Comparison of ENCODE assay signal across 1 cellular context in the genomic region with DNA sequence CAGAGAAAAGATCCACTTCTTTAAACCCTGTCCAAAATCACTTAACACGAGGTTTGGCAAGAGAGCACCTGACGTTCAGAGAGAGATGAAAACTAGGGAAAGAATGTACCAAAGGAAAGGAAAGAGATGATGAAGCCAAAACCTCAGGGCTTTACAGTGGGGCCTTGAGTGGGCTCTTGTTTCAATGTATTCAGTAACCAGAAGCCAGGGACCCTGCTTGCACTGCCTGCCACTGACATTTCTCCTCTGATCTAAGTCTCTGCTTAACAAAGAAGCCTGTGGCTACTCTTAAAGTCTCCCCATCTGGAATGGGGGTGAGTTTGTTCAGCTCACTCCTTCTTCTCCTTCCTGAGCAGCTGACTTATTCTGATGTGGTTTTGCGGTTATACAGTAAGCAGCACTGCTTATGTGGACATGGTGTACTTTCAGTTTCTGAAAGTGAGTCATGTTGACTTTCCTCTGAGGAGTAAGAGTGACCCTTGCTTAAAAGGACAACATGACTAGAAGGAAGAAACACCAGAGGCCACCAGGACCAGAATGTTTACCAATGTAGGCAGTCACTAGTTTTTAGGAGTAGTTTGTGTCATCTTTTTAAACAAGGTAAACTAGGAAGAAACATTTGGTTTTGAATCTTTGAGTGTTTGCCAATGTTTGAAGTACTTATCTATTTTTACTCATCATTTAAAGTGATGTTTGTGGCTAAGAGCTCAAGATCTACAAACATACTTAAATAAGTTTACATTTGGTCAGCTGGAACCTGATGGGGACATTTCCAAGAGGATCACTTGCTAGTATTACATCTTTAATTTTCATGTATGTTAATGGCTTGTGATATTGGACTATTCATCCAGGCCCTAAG.
TF ChIP-seq lines count a peak whose summit lies in the region.

No MANE protein-coding gene starts in this region.

TF ChIP-seq in K562, 482 proteins besides CTCF, POLR2A, EP300 and RAD21 (continued from another document and continues in another):
- TF ChIP-seq, protein P1, sequence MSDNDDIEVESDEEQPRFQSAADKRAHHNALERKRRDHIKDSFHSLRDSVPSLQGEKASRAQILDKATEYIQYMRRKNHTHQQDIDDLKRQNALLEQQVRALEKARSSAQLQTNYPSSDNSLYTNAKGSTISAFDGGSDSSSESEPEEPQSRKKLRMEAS (CRISPR knock-in tag; IDR thresholded peaks at IDR 0.05), result no peak
- TF ChIP-seq RBM14 (IDR thresholded peaks at IDR 0.05; ENCODE audit: borderline replicate concordance, insufficient read depth, low read depth, low read length) (no peak), ZNF212 (CRISPR knock-in tag; IDR thresholded peaks at IDR 0.05) (no peak), PRPF4 (IDR thresholded peaks at IDR 0.05; ENCODE audit: insufficient read depth, low read depth, low read length, poor library complexity, severe bottlenecking) (no peak), NCOR1 (IDR thresholded peaks at IDR 0.05) (peak; percentile 60), PTRF (tag; IDR thresholded peaks at IDR 0.05) (no peak), FOSL1 (tag; conservative IDR thresholded peaks at IDR 0.05) (peak; percentile 99), ZNF778 (CRISPR knock-in tag; IDR thresholded peaks at IDR 0.05) (no peak), NR1H2 (CRISPR knock-in tag; IDR thresholded peaks at IDR 0.05) (no peak), MCM2 (IDR thresholded peaks at IDR 0.05; ENCODE audit: low read depth) (no peak), KDM5B (IDR thresholded peaks at IDR 0.05; ENCODE audit: insufficient replicate concordance, low read depth, low read length) (no peak), POLR3A (IDR thresholded peaks at IDR 0.05; ENCODE audit: borderline replicate concordance, extremely low read depth, insufficient read depth, insufficient read length) (no peak), ARID1B (IDR thresholded peaks at IDR 0.05) (peak; percentile 87), CBFB (CRISPR knock-in tag; IDR thresholded peaks at IDR 0.05) (0 out of 2 replicates have a peak, but pooled peaks have one; percentile 66), CBX8 (IDR thresholded peaks at IDR 0.05; ENCODE audit: borderline replicate concordance, extremely low read depth, low read depth, low read length, poor library complexity, severe bottlenecking) (no peak), SRSF9 (IDR thresholded peaks at IDR 0.05; ENCODE audit: borderline replicate concordance, low read depth, low read length) (no peak), PHTF2 (CRISPR knock-in tag; IDR thresholded peaks at IDR 0.05) (no peak), DPF2 (IDR thresholded peaks at IDR 0.05) (peak; percentile 81), BRD4 (IDR thresholded peaks at IDR 0.05) (no peak), CBFA2T2 (conservative IDR thresholded peaks at IDR 0.05) (peak; percentile 68), HNRNPK (IDR thresholded peaks at IDR 0.05; ENCODE audit: low read depth, low read length, poor library complexity, severe bottlenecking) (no peak), RNF2 (IDR thresholded peaks at IDR 0.05) (peak; percentile 57; the same call in 1 of the 2 replicates), ZNF124 (CRISPR knock-in tag; IDR thresholded peaks at IDR 0.05) (no peak), MTF1 (CRISPR knock-in tag; IDR thresholded peaks at IDR 0.05; ENCODE audit: borderline replicate concordance) (no peak), KDM4B (IDR thresholded peaks at IDR 0.05; ENCODE audit: borderline replicate concordance in 2 of 2, low read depth in 1 of 2) (no peak)
- TF ChIP-seq, protein P2, sequence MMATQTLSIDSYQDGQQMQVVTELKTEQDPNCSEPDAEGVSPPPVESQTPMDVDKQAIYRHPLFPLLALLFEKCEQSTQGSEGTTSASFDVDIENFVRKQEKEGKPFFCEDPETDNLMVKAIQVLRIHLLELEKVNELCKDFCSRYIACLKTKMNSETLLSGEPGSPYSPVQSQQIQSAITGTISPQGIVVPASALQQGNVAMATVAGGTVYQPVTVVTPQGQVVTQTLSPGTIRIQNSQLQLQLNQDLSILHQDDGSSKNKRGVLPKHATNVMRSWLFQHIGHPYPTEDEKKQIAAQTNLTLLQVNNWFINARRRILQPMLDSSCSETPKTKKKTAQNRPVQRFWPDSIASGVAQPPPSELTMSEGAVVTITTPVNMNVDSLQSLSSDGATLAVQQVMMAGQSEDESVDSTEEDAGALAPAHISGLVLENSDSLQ (IDR thresholded peaks at IDR 0.05), result no peak
- TF ChIP-seq, protein P3, sequence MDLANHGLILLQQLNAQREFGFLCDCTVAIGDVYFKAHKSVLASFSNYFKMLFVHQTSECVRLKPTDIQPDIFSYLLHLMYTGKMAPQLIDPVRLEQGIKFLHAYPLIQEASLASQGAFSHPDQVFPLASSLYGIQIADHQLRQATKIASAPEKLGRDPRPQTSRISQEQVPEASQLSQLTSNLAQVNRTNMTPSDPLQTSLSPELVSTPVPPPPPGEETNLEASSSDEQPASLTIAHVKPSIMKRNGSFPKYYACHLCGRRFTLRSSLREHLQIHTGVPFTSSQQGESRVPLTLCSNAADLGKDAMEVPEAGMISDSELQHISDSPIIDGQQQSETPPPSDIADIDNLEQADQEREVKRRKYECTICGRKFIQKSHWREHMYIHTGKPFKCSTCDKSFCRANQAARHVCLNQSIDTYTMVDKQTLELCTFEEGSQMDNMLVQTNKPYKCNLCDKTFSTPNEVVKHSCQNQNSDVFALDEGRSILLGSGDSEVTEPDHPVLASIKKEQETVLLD (IDR thresholded peaks at IDR 0.05), result no peak
- TF ChIP-seq, protein P4, sequence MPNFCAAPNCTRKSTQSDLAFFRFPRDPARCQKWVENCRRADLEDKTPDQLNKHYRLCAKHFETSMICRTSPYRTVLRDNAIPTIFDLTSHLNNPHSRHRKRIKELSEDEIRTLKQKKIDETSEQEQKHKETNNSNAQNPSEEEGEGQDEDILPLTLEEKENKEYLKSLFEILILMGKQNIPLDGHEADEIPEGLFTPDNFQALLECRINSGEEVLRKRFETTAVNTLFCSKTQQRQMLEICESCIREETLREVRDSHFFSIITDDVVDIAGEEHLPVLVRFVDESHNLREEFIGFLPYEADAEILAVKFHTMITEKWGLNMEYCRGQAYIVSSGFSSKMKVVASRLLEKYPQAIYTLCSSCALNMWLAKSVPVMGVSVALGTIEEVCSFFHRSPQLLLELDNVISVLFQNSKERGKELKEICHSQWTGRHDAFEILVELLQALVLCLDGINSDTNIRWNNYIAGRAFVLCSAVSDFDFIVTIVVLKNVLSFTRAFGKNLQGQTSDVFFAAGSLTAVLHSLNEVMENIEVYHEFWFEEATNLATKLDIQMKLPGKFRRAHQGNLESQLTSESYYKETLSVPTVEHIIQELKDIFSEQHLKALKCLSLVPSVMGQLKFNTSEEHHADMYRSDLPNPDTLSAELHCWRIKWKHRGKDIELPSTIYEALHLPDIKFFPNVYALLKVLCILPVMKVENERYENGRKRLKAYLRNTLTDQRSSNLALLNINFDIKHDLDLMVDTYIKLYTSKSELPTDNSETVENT (CRISPR knock-in tag; IDR thresholded peaks at IDR 0.05), result no peak
- TF ChIP-seq, protein P5, sequence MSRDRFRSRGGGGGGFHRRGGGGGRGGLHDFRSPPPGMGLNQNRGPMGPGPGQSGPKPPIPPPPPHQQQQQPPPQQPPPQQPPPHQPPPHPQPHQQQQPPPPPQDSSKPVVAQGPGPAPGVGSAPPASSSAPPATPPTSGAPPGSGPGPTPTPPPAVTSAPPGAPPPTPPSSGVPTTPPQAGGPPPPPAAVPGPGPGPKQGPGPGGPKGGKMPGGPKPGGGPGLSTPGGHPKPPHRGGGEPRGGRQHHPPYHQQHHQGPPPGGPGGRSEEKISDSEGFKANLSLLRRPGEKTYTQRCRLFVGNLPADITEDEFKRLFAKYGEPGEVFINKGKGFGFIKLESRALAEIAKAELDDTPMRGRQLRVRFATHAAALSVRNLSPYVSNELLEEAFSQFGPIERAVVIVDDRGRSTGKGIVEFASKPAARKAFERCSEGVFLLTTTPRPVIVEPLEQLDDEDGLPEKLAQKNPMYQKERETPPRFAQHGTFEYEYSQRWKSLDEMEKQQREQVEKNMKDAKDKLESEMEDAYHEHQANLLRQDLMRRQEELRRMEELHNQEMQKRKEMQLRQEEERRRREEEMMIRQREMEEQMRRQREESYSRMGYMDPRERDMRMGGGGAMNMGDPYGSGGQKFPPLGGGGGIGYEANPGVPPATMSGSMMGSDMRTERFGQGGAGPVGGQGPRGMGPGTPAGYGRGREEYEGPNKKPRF (IDR thresholded peaks at IDR 0.05; ENCODE audit: low read depth, low read length), result no peak
- TF ChIP-seq, protein P6, sequence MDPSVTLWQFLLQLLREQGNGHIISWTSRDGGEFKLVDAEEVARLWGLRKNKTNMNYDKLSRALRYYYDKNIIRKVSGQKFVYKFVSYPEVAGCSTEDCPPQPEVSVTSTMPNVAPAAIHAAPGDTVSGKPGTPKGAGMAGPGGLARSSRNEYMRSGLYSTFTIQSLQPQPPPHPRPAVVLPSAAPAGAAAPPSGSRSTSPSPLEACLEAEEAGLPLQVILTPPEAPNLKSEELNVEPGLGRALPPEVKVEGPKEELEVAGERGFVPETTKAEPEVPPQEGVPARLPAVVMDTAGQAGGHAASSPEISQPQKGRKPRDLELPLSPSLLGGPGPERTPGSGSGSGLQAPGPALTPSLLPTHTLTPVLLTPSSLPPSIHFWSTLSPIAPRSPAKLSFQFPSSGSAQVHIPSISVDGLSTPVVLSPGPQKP (CRISPR knock-in tag; IDR thresholded peaks at IDR 0.05), result no peak
- TF ChIP-seq, protein P7, sequence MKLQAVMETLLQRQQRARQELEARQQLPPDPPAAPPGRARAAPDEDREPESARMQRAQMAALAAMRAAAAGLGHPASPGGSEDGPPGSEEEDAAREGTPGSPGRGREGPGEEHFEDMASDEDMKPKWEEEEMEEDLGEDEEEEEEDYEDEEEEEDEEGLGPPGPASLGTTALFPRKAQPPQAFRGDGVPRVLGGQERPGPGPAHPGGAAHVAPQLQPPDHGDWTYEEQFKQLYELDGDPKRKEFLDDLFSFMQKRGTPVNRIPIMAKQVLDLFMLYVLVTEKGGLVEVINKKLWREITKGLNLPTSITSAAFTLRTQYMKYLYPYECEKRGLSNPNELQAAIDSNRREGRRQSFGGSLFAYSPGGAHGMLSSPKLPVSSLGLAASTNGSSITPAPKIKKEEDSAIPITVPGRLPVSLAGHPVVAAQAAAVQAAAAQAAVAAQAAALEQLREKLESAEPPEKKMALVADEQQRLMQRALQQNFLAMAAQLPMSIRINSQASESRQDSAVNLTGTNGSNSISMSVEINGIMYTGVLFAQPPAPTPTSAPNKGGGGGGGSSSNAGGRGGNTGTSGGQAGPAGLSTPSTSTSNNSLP (IDR thresholded peaks at IDR 0.05; ENCODE audit: borderline replicate concordance, low read depth, low read length), result no peak
- TF ChIP-seq, protein P8, sequence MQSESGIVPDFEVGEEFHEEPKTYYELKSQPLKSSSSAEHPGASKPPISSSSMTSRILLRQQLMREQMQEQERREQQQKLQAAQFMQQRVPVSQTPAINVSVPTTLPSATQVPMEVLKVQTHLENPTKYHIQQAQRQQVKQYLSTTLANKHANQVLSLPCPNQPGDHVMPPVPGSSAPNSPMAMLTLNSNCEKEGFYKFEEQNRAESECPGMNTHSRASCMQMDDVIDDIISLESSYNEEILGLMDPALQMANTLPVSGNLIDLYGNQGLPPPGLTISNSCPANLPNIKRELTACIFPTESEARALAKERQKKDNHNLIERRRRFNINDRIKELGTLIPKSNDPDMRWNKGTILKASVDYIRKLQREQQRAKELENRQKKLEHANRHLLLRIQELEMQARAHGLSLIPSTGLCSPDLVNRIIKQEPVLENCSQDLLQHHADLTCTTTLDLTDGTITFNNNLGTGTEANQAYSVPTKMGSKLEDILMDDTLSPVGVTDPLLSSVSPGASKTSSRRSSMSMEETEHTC (IDR thresholded peaks at IDR 0.05), result 0 out of 2 replicates have a peak, but pooled peaks have one; percentile 35
- TF ChIP-seq, protein P9, sequence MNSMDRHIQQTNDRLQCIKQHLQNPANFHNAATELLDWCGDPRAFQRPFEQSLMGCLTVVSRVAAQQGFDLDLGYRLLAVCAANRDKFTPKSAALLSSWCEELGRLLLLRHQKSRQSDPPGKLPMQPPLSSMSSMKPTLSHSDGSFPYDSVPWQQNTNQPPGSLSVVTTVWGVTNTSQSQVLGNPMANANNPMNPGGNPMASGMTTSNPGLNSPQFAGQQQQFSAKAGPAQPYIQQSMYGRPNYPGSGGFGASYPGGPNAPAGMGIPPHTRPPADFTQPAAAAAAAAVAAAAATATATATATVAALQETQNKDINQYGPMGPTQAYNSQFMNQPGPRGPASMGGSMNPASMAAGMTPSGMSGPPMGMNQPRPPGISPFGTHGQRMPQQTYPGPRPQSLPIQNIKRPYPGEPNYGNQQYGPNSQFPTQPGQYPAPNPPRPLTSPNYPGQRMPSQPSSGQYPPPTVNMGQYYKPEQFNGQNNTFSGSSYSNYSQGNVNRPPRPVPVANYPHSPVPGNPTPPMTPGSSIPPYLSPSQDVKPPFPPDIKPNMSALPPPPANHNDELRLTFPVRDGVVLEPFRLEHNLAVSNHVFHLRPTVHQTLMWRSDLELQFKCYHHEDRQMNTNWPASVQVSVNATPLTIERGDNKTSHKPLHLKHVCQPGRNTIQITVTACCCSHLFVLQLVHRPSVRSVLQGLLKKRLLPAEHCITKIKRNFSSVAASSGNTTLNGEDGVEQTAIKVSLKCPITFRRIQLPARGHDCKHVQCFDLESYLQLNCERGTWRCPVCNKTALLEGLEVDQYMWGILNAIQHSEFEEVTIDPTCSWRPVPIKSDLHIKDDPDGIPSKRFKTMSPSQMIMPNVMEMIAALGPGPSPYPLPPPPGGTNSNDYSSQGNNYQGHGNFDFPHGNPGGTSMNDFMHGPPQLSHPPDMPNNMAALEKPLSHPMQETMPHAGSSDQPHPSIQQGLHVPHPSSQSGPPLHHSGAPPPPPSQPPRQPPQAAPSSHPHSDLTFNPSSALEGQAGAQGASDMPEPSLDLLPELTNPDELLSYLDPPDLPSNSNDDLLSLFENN (IDR thresholded peaks at IDR 0.05; ENCODE audit: low read depth in 2 of 2, low read length in 2 of 2), result 0 out of 4 replicates have a peak, but pooled peaks of 1 of the 2 experiments have one; percentile 56
- TF ChIP-seq, protein P10, sequence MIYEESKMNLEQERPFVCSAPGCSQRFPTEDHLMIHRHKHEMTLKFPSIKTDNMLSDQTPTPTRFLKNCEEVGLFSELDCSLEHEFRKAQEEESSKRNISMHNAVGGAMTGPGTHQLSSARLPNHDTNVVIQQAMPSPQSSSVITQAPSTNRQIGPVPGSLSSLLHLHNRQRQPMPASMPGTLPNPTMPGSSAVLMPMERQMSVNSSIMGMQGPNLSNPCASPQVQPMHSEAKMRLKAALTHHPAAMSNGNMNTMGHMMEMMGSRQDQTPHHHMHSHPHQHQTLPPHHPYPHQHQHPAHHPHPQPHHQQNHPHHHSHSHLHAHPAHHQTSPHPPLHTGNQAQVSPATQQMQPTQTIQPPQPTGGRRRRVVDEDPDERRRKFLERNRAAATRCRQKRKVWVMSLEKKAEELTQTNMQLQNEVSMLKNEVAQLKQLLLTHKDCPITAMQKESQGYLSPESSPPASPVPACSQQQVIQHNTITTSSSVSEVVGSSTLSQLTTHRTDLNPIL (CRISPR knock-in tag; IDR thresholded peaks at IDR 0.05), result no peak
- TF ChIP-seq, protein P11, sequence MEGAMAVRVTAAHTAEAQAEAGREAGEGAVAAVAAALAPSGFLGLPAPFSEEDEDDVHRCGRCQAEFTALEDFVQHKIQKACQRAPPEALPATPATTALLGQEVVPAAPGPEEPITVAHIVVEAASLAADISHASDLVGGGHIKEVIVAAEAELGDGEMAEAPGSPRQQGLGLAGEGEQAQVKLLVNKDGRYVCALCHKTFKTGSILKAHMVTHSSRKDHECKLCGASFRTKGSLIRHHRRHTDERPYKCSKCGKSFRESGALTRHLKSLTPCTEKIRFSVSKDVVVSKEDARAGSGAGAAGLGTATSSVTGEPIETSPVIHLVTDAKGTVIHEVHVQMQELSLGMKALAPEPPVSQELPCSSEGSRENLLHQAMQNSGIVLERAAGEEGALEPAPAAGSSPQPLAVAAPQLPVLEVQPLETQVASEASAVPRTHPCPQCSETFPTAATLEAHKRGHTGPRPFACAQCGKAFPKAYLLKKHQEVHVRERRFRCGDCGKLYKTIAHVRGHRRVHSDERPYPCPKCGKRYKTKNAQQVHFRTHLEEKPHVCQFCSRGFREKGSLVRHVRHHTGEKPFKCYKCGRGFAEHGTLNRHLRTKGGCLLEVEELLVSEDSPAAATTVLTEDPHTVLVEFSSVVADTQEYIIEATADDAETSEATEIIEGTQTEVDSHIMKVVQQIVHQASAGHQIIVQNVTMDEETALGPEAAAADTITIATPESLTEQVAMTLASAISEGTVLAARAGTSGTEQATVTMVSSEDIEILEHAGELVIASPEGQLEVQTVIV (CRISPR knock-in tag; IDR thresholded peaks at IDR 0.05; ENCODE audit: borderline replicate concordance), result no peak
